8 cellular contexts compared by ENCODE assay signal in genomic region chr17:27332485-27333409, GRCh38.
DNase-seq lines count a peak whose midpoint lies in the region; FAIRE-seq and TF ChIP-seq lines count a peak whose summit lies in the region.

No MANE protein-coding gene starts in this region.

- no peaks in the 10 kb centered on the region for H3K36me3 ChIP-seq in NT2/D1 (ENCODE audit: insufficient read depth, insufficient read length, low read length)

- no peaks in the 10 kb centered on the region for H3K9me3 ChIP-seq in NT2/D1 (ENCODE audit: insufficient read depth, low read length)

- H3K9ac ChIP-seq in NT2/D1 (ENCODE audit: insufficient read length, low read depth): peak overlapping the region; percentile 32

- peak; percentile 63 for TF ChIP-seq CTCF in GM20000 (IDR thresholded peaks at IDR 0.05; ENCODE audit: extremely low read depth, missing control alignments)

- H3K27me3 ChIP-seq in NT2/D1 (ENCODE audit: insufficient read depth, insufficient read length): no peaks in the 10 kb centered on the region

- H3K4me1 ChIP-seq in NT2/D1 (ENCODE audit: insufficient read depth, insufficient read length): peaks cover 10% of the 10 kb centered on the region

- H3K4me3 ChIP-seq in NT2/D1 (ENCODE audit: insufficient read length, low read depth): peak overlapping the region; percentile 32

- peak; percentile 89 for FAIRE-seq in endometrium (lab: Jason Lieb, UNC)

- DNase-seq in COR-L47 (lab: John Stamatoyannopoulos, UW): peak; percentile 94
- DNase-seq in GM20000 (ENCODE audit: low spot score): peak; percentile 86
- peak; percentile 81 for DNase-seq in HS-5 (ENCODE audit: low read depth)
- DNase-seq in NT2/D1 (ENCODE audit: low read depth, low spot score): peak; percentile 90
- DNase-seq in activated CD8-positive, alpha-beta memory T cell treated with anti-CD3 and anti-CD28 coated beads, Interleukin-2, amount 50 U/mL, for 24 hours (ENCODE audit: extremely low read depth): peak; percentile 68
- peak; percentile 98 for DNase-seq in midbrain (lab: John Stamatoyannopoulos, UW)
- DNase-seq in stimulated activated CD8-positive, alpha-beta memory T cell treated with anti-CD3 and anti-CD28 coated beads, Interleukin-15, amount 100 ng/mL, for 48 hours (ENCODE audit: low read depth in 2 of 2): peak; percentile 90 to 91

Comparison
In these comparisons a context has a peak if more than half of its experiments do, and no peak if none do; other contexts are left out.
1. Peak in every context shown above with its lines: DNase-seq and H3K4me3 ChIP-seq.